Comparison of ENCODE assay signal across 11 cellular contexts in genomic region chr4:8278421-8279287, GRCh38. TPM values are rescaled to one million over a fixed set of nuclear protein-coding genes. Genes with fewer than 3 reads are reported as not detected.
DNase-seq lines count a peak whose midpoint lies in the region; ATAC-seq and TF ChIP-seq lines count a peak whose summit lies in the region.
"Had no signal": no experiment of that assay in that cellular context is flagged by ENCODE, and none has a peak within 500 bp of the region (broad histone marks: within the 10 kb centered on the region; RNA-seq: fewer than 3 reads in every experiment).

No MANE protein-coding gene starts in this region.

- H3K36me3 ChIP-seq in SJSA1, result no peaks in the 10 kb centered on the region
- no peaks in the 10 kb centered on the region for H3K36me3 ChIP-seq in HAP-1 (replicated peaks)
- H3K36me3 ChIP-seq: WERI-Rb-1 had no signal

- peak; percentile 78 for DNase-seq in GDM1 (lab: John Stamatoyannopoulos, UW)
- peak; percentile 77 to 81 for DNase-seq in SJSA1 (ENCODE audit: low read depth in 1 of 2, low spot score in 2 of 2)
- peak; percentile 86 to 96 for DNase-seq in foreskin fibroblast
- DNase-seq in posterior vena cava (ENCODE audit: low spot score), result peak; percentile 86
- no peak for DNase-seq in HAP-1 (ENCODE audit: low spot score in 2 of 2)
- no peak for DNase-seq in HuH-7.5 (ENCODE audit: low spot score)
- DNase-seq in medulla oblongata (ENCODE audit: extremely low spot score), result no peak
- DNase-seq: activated naive CD4-positive, alpha-beta T cell treated with anti-CD3 and anti-CD28 coated beads, Interleukin-2, amount 50 U/mL, for 16 hours; NCI-H510A treated with DMSO at 0.1 percent for 48 hours; WERI-Rb-1 had no signal

- H3K27ac ChIP-seq in SJSA1, result peak overlapping the region; percentile 73
- H3K27ac ChIP-seq: WERI-Rb-1 had no signal

- H3K9me3 ChIP-seq in SJSA1 (replicated peaks) (no peaks in the 10 kb centered on the region), HAP-1 (no peaks in the 10 kb centered on the region)

- H3K4me3 ChIP-seq in SJSA1 (no peak overlapping the region), foreskin fibroblast (ENCODE audit: low read depth in 1 of 2, low read length in 2 of 2) (no peak overlapping the region), HAP-1 (no peak overlapping the region)

- intact Hi-C loops in posterior vena cava (cut with DNase I), result loop anchor here in 1 of 2 donors (10.0 kb wide), 1 partner anchor 126 kb away; no protein-coding TSS in a partner anchor

- no peak for TF ChIP-seq CTCF in foreskin fibroblast (IDR thresholded peaks at IDR 0.05; ENCODE audit: low read depth, low read length)

- no peak for ATAC-seq in GM21825 (IDR thresholded peaks at IDR 0.05; ENCODE audit: unreplicated experiment)

- in situ Hi-C loops in HAP-1 (cut with MboI; ENCODE audit: low sequenced_read_pairs), result no loop called here

- no peaks in the 10 kb centered on the region for H3K27me3 ChIP-seq in SJSA1 (replicated peaks)
- no peaks in the 10 kb centered on the region for H3K27me3 ChIP-seq in HAP-1 (ENCODE audit: low read depth)

- peaks cover 21% of the 10 kb centered on the region for H3K4me1 ChIP-seq in SJSA1 (replicated peaks)
- H3K4me1 ChIP-seq in HAP-1, result no peaks in the 10 kb centered on the region

RNA-seq across cellular contexts. Expression of gene HTRA3, which starts 9.1 kb away (rescaled TPM):
- total RNA-seq in SJSA1 (2014; rRNA removed; shearing (Covaris generic)), result 0.03 TPM in 1 of 2 replicates, not detected in the other
- 100 to 1,000 TPM in 1 of 2 donors, 10 to 100 TPM in 1; 14.9 to 104 TPM for total RNA-seq in posterior vena cava

Comparison
In these comparisons a context has a peak if more than half of its experiments do, and no peak if none do; other contexts are left out.
1. DNase-seq: peak in GDM1 (single experiment), SJSA1 (2 of 2), foreskin fibroblast (2 of 2) and posterior vena cava (single experiment); none in HAP-1 (0 of 2), HuH-7.5 (single experiment) and medulla oblongata (single experiment).
2. RNA of gene HTRA3, which starts 9.1 kb away (total RNA-seq): 14.9 to 104 TPM in posterior vena cava; 0.03 TPM in SJSA1; every median in the first group is over 10 times any median in the second.